ENCODE assay signal across 8 cellular contexts in genomic region chr17:79812969-79813825, GRCh38. TPM values are rescaled to one million over a fixed set of nuclear protein-coding genes. Genes with fewer than 3 reads are reported as not detected.
DNase-seq lines count a peak whose midpoint lies in the region; TF ChIP-seq lines count a peak whose summit lies in the region.

No MANE protein-coding gene starts in this region.

- no peaks in the 10 kb centered on the region for H3K36me3 ChIP-seq in SJCRH30
- H3K36me3 ChIP-seq in stomach = no peaks in the 10 kb centered on the region

- DNase-seq in activated CD8-positive, alpha-beta memory T cell treated with anti-CD3 and anti-CD28 coated beads, Interleukin-2, amount 50 U/mL, for 4 hours = peak; percentile 32
- no peak for DNase-seq in activated CD8-positive, alpha-beta memory T cell treated with anti-CD3 and anti-CD28 coated beads, Interleukin-2, amount 50 U/mL, for 48 hours
- peak; percentile 69 to 71 for DNase-seq in SJCRH30
- no peak for DNase-seq in fibroblast of pulmonary artery (ENCODE audit: low read depth)
- DNase-seq in stomach = no peak
- DNase-seq in posterior cingulate gyrus = no peak
- no peak for DNase-seq in glomerular visceral epithelial cell (ENCODE audit: extremely low spot score)
- DNase-seq in hippocampal formation (lab: John Stamatoyannopoulos, UW) = no peak

- TF ChIP-seq CTCF in fibroblast of pulmonary artery (IDR thresholded peaks at IDR 0.05; ENCODE audit: low read length, missing control alignments) (no peak), stomach (IDR thresholded peaks at IDR 0.05) (no peak)

- H3K27me3 ChIP-seq in SJCRH30 (peaks cover 41% of the 10 kb centered on the region), stomach (peaks cover 55 to 100% (median 84%) of the 10 kb centered on the region in 3 donors)

- intact Hi-C loops in stomach (cut with DNase I; ENCODE audit: low total_unique reads) (no loop called here), posterior cingulate gyrus (cut with DNase I) (no loop called here)

- H3K4me3 ChIP-seq in SJCRH30 = peak overlapping the region; percentile 64
- H3K4me3 ChIP-seq in fibroblast of pulmonary artery (replicated peaks; ENCODE audit: low read depth, low read length) = peak overlapping the region; percentile 30
- H3K4me3 ChIP-seq in stomach = peak overlapping the region; percentile 31 to 38 (median 34)

- TF ChIP-seq POLR2A in stomach (IDR thresholded peaks at IDR 0.05) = no peak

- peak overlapping the region; percentile 71 for H3K27ac ChIP-seq in SJCRH30
- no peak overlapping the region for H3K27ac ChIP-seq in stomach

- no peak for TF ChIP-seq EP300 in stomach (IDR thresholded peaks at IDR 0.05)

- H3K9me3 ChIP-seq in SJCRH30 (replicated peaks) (no peaks in the 10 kb centered on the region; the same call in 1 of the 2 replicates), stomach (no peaks in the 10 kb centered on the region)

- peaks cover 7% of the 10 kb centered on the region for H3K4me1 ChIP-seq in SJCRH30
- peaks cover 65 to 75% (median 67%) of the 10 kb centered on the region in 4 donors for H3K4me1 ChIP-seq in stomach

- WGBS in stomach, 5 donors = 1 to 6% (median 2%) methylated on average over 10 to 96 of the region's 102 CpGs

RNA-seq across cellular contexts. Expression of gene CBX8, which starts 16.3 kb away (rescaled TPM):
- total RNA-seq in SJCRH30 (2014; rRNA removed; shearing (Covaris generic)) = 8.2 and 11.3 TPM in 2 replicates
- 100 to 1,000 TPM in 1 of 5 donors, 10 to 100 TPM in 1, 1 to 10 TPM in 1, not detected in 2; 2.8 to 140 (median 12.0) TPM for total RNA-seq in stomach
- 1 to 10 TPM in 2 of 3 donors, under 1 TPM in 1; 0.76 to 3.4 (median 1.4) TPM for polyA plus RNA-seq in stomach

RNA-seq across cellular contexts. Expression of gene CBX4, which starts 26.0 kb away (rescaled TPM):
- 26.3 and 30.2 TPM in 2 replicates for total RNA-seq in SJCRH30 (2014; rRNA removed; shearing (Covaris generic))
- 1 to 10 TPM; 1.8 to 9.8 (median 7.8) TPM for total RNA-seq in stomach
- 10 to 100 TPM in 1 of 3 donors, 1 to 10 TPM in 2; 7.6 to 10.6 (median 9.3) TPM for polyA plus RNA-seq in stomach

RNA-seq across cellular contexts. Expression of gene CBX2, which starts 35.2 kb away (rescaled TPM):
- total RNA-seq in SJCRH30 (2014; rRNA removed; shearing (Covaris generic)) = 88.0 and 90.0 TPM in 2 replicates
- 1 to 10 TPM in 2 of 5 donors, under 1 TPM in 1, not detected in 2; under 0.01 to 1.3 (median 1.0) TPM for total RNA-seq in stomach
- polyA plus RNA-seq in stomach = 1 to 10 TPM in 1 of 3 donors, under 1 TPM in 1, not detected in 1; 0.93 to 1.2 TPM

Comparison
In these comparisons a context has a peak if more than half of its experiments do, and no peak if none do; other contexts are left out.
1. DNase-seq: peak in activated CD8-positive, alpha-beta memory T cell treated with anti-CD3 and anti-CD28 coated beads, Interleukin-2, amount 50 U/mL, for 4 hours (single experiment) and SJCRH30 (2 of 2); none in activated CD8-positive, alpha-beta memory T cell treated with anti-CD3 and anti-CD28 coated beads, Interleukin-2, amount 50 U/mL, for 48 hours (single experiment), fibroblast of pulmonary artery (single experiment), stomach (single experiment), posterior cingulate gyrus (0 of 10), glomerular visceral epithelial cell (single experiment) and hippocampal formation (0 of 2).
2. RNA of gene CBX2, which starts 35.2 kb away (total RNA-seq): 88.0 to 90.0 TPM in SJCRH30; under 0.01 to 1.3 TPM in stomach; every median in the first group is over 10 times any median in the second.
3. Peak in every context shown above with its lines, with median percentiles within 50 percentile points of each other: H3K4me3 ChIP-seq.